1 cellular context compared by ENCODE assay signal in genomic region chr22:35149149-35149548, GRCh38.
A peak's percentile ranks its signal among the peaks of the same experiment; 100 is the strongest.
TF ChIP-seq lines count a peak whose summit lies in the region.

No MANE protein-coding gene starts in this region.

TF ChIP-seq in GM12878, 131 proteins besides CTCF, POLR2A, EP300 and RAD21:
- TF ChIP-seq CUX1 (IDR thresholded peaks at IDR 0.05; ENCODE audit: insufficient replicate concordance, low read depth, low read length) (no peak), FOS (IDR thresholded peaks at IDR 0.05; ENCODE audit: borderline replicate concordance, extremely low read depth, insufficient read length) (no peak), SREBF1 (IDR thresholded peaks at IDR 0.05; ENCODE audit: low read length) (no peak), ZNF687 (IDR thresholded peaks at IDR 0.05) (0 out of 2 replicates have a peak, but pooled peaks have one; percentile 16), SPI1 (IDR thresholded peaks at IDR 0.05; ENCODE audit: borderline replicate concordance, insufficient read depth, low read depth, low read length) (no peak), BRCA1 (IDR thresholded peaks at IDR 0.05; ENCODE audit: low read depth, low read length) (no peak)
